Comparison of ENCODE assay signal across 13 cellular contexts in genomic region chr1:67791686-67792475, GRCh38. TPM values are rescaled to one million over a fixed set of nuclear protein-coding genes. Genes with fewer than 3 reads are reported as not detected.
DNase-seq lines count a peak whose midpoint lies in the region; ATAC-seq and TF ChIP-seq lines count a peak whose summit lies in the region.
"Had no signal": no experiment of that assay in that cellular context is flagged by ENCODE, and none has a peak within 500 bp of the region (broad histone marks: within the 10 kb centered on the region; RNA-seq: fewer than 3 reads in every experiment).

No MANE protein-coding gene starts in this region.

- H3K27me3 ChIP-seq in adrenal gland (no peaks in the 10 kb centered on the region), heart right ventricle (no peaks in the 10 kb centered on the region), spleen (replicated peaks in 1 of 7) (no peaks in the 10 kb centered on the region)

- TF ChIP-seq CTCF in adrenal gland (IDR thresholded peaks at IDR 0.05): no peak
- TF ChIP-seq CTCF in heart right ventricle (IDR thresholded peaks at IDR 0.05): no peak
- no peak for TF ChIP-seq CTCF in spleen (IDR thresholded peaks at IDR 0.05 in 8 of 11, conservative IDR thresholded peaks at IDR 0.05 in 3 of 11)

- H3K4me1 ChIP-seq in adrenal gland (replicated peaks in 1 of 2): peaks cover 15 to 52% of the 10 kb centered on the region in 2 donors
- H3K4me1 ChIP-seq in heart right ventricle: peaks cover 0 to 67% (median 34%) of the 10 kb centered on the region in 9 donors
- H3K4me1 ChIP-seq in spleen: peaks cover 20 to 73% (median 33%) of the 10 kb centered on the region in 6 donors

- 50 to 59% (median 53%) methylated on average over 8 of the region's 8 CpGs for WGBS in adrenal gland, 4 donors
- 67 to 69% methylated on average over 8 of the region's 8 CpGs for WGBS in heart right ventricle, 2 donors
- WGBS in spleen, 5 donors: 72 to 83% (median 77%) methylated on average over 8 of the region's 8 CpGs

- H3K27ac ChIP-seq in adrenal gland: peak overlapping the region in 3 of 5 donors; percentile 33 to 68 (median 60)
- peak overlapping the region in 3 of 10 donors; percentile 6 to 62 (median 24) for H3K27ac ChIP-seq in heart right ventricle
- H3K27ac ChIP-seq in spleen: peak overlapping the region in 6 of 8 donors; percentile 22 to 73 (median 56)

- intact Hi-C loops in adrenal gland (cut with DNase I): no loop called here
- intact Hi-C loops in heart right ventricle (cut with DNase I): no loop called here
- intact Hi-C loops in spleen (cut with DNase I; ENCODE audit: low total_unique reads): no loop called here

- no peaks in the 10 kb centered on the region for H3K36me3 ChIP-seq in adrenal gland (replicated peaks in 1 of 2)
- no peaks in the 10 kb centered on the region for H3K36me3 ChIP-seq in heart right ventricle
- no peaks in the 10 kb centered on the region for H3K36me3 ChIP-seq in spleen

- TF ChIP-seq POLR2A in adrenal gland (IDR thresholded peaks at IDR 0.05) (no peak), spleen (IDR thresholded peaks at IDR 0.05) (no peak)

- H3K9me3 ChIP-seq in adrenal gland (replicated peaks in 1 of 3) (no peaks in the 10 kb centered on the region), heart right ventricle (no peaks in the 10 kb centered on the region), spleen (no peaks in the 10 kb centered on the region)

- DNase-seq in H4 (ENCODE audit: low spot score): peak; percentile 64
- DNase-seq in adrenal gland: peak in 6 of 7 donors; percentile 27 to 64 (median 43)
- DNase-seq in heart right ventricle: no peak
- DNase-seq in spleen: no peak
- DNase-seq in stimulated activated CD4-positive, alpha-beta T cell treated with anti-CD3 and anti-CD28 coated beads, Interleukin-4, amount 100 ng/mL, for 4 hours: no peak
- DNase-seq in NCI-H1105 (lab: John Stamatoyannopoulos, UW): no peak
- no peak for DNase-seq in GF-D8 (lab: John Stamatoyannopoulos, UW)
- DNase-seq: activated CD4-positive, alpha-beta memory T cell treated with anti-CD3 and anti-CD28 coated beads for 36 hours; effector CD4-positive, alpha-beta T cell; NCI-H2171 treated with DMSO at 0.1 percent for 48 hours; occipital lobe had no signal

- ATAC-seq in heart right ventricle (peak in 6 of 8 donors; percentile 37 to 87 (median 64)), GM19455 (IDR thresholded peaks at IDR 0.05; ENCODE audit: unreplicated experiment) (no peak)
- ATAC-seq: GM12878 had no signal

- no peak overlapping the region for H3K4me3 ChIP-seq in adrenal gland
- H3K4me3 ChIP-seq in heart right ventricle: no peak overlapping the region
- H3K4me3 ChIP-seq in spleen: no peak overlapping the region
- H3K4me3 ChIP-seq: GM12878 had no signal

RNA-seq across cellular contexts. Expression of gene GNG12, which starts 41.4 kb away (rescaled TPM):
- total RNA-seq in H4 (2014; rRNA removed; shearing (Covaris generic)): 136 and 167 TPM in 2 replicates
- 100 to 1,000 TPM in 1 of 8 donors, 10 to 100 TPM in 7; 75.7 to 121 (median 87.0) TPM for total RNA-seq in adrenal gland
- 100 to 1,000 TPM in 1 of 3 donors, 10 to 100 TPM in 2; 15.3 to 102 (median 19.9) TPM for polyA plus RNA-seq in adrenal gland
- total RNA-seq in heart right ventricle: 10 to 100 TPM; 32.0 to 49.4 (median 35.8) TPM
- polyA plus RNA-seq in heart right ventricle: 10 to 100 TPM in 1 of 2 donors, 1 to 10 TPM in 1; 8.5 to 23.3 TPM
- total RNA-seq in spleen: 100 to 1,000 TPM in 2 of 7 donors, 10 to 100 TPM in 5; 52.3 to 102 (median 88.0) TPM
- 10 to 100 TPM; 15.2 to 36.5 (median 16.2) TPM for polyA plus RNA-seq in spleen

Comparison
In these comparisons a context has a peak if more than half of its experiments do, and no peak if none do; other contexts are left out.
1. DNase-seq: peak in H4 (single experiment) and adrenal gland (6 of 7); none in heart right ventricle (0 of 2), spleen (single experiment), stimulated activated CD4-positive, alpha-beta T cell treated with anti-CD3 and anti-CD28 coated beads, Interleukin-4, amount 100 ng/mL, for 4 hours (0 of 2), NCI-H1105 (single experiment) and GF-D8 (single experiment).